In genomic region chr9:131645078-131645776, GRCh38 we compare ENCODE assay signal across 9 cellular contexts.
DNase-seq lines count a peak whose midpoint lies in the region; ATAC-seq and TF ChIP-seq lines count a peak whose summit lies in the region.
"Had no signal": no experiment of that assay in that cellular context is flagged by ENCODE, and none has a peak within 500 bp of the region (broad histone marks: within the 10 kb centered on the region; RNA-seq: fewer than 3 reads in every experiment).

No MANE protein-coding gene starts in this region.

- H3K36me3 ChIP-seq in CD4-positive, CD25-positive, alpha-beta regulatory T cell (ENCODE audit: control insufficient read depth, insufficient read depth, low read length) = peaks cover 67% of the 10 kb centered on the region
- H3K36me3 ChIP-seq in lower lobe of right lung (peaks cover 56% of the 10 kb centered on the region), left lung (peaks cover 0 to 50% of the 10 kb centered on the region in 2 donors)

- peaks cover 13 to 33% (median 30%) of the 10 kb centered on the region in 4 donors for H3K4me1 Mint-ChIP-seq in CD4-positive, CD25-positive, alpha-beta regulatory T cell

- intact Hi-C loops in lower lobe of right lung (cut with DNase I) (no loop called here), left lung (cut with DNase I) (no loop called here)

- H3K27me3 Mint-ChIP-seq in CD4-positive, CD25-positive, alpha-beta regulatory T cell = no peaks in the 10 kb centered on the region

- POLR2A ChIA-PET in RWPE1 (lab: Yijun Ruan, JAX; ENCODE audit: low non-redundant PET) = no interaction called here

- no peaks in the 10 kb centered on the region for H3K27me3 ChIP-seq in CD4-positive, CD25-positive, alpha-beta regulatory T cell (ENCODE audit: control insufficient read depth, insufficient read depth, low read length)
- H3K27me3 ChIP-seq in lower lobe of right lung (ENCODE audit: low read depth) (no peaks in the 10 kb centered on the region), left lung (no peaks in the 10 kb centered on the region)

- ATAC-seq in CD4-positive, CD25-positive, alpha-beta regulatory T cell (ENCODE audit: low read depth in 2 of 2) = no peak
- ATAC-seq in GM19452 (IDR thresholded peaks at IDR 0.05; ENCODE audit: unreplicated experiment) = peak; percentile 43
- no peak for ATAC-seq in lower lobe of right lung
- no peak for ATAC-seq in left lung

- H3K27ac ChIP-seq in CD4-positive, CD25-positive, alpha-beta regulatory T cell (ENCODE audit: insufficient read depth, low read length, poor library complexity, severe bottlenecking) = no peak overlapping the region
- H3K27ac ChIP-seq in RWPE1 (peak overlapping the region; percentile 10; the same call in 1 of the 2 replicates), lower lobe of right lung (peak overlapping the region; percentile 29), left lung (peak overlapping the region in 1 of 2 donors; percentile 35)

- peak overlapping the region in 2 of 3 donors; percentile 79 to 83 for H3K27ac Mint-ChIP-seq in CD4-positive, CD25-positive, alpha-beta regulatory T cell

- H3K4me3 Mint-ChIP-seq in CD4-positive, CD25-positive, alpha-beta regulatory T cell = no peak overlapping the region

- H3K9me3 Mint-ChIP-seq in CD4-positive, CD25-positive, alpha-beta regulatory T cell = no peaks in the 10 kb centered on the region

- CTCF ChIA-PET in RWPE1 (lab: Yijun Ruan, JAX) = no interaction called here

- H3K9me3 ChIP-seq in CD4-positive, CD25-positive, alpha-beta regulatory T cell (ENCODE audit: control insufficient read depth in 2 of 2, low read length in 2 of 2) = no peaks in the 10 kb centered on the region
- H3K9me3 ChIP-seq in lower lobe of right lung (no peaks in the 10 kb centered on the region), left lung (no peaks in the 10 kb centered on the region)

- DNase-seq in CD4-positive, CD25-positive, alpha-beta regulatory T cell = no peak
- DNase-seq in RWPE1 (ENCODE audit: low spot score) (no peak), lower lobe of right lung (no peak), HUDEP-2 (lab: John Stamatoyannopoulos, UW; ENCODE audit: unreplicated experiment in 76 of 76) (no peak), RPMI8226 (no peak), left lung (no peak), AG08396 (ENCODE audit: low spot score) (no peak)
- DNase-seq: NCI-H2081 had no signal

- peaks cover 20% of the 10 kb centered on the region for H3K36me3 Mint-ChIP-seq in CD4-positive, CD25-positive, alpha-beta regulatory T cell

- peaks cover 27% of the 10 kb centered on the region for H3K4me1 ChIP-seq in CD4-positive, CD25-positive, alpha-beta regulatory T cell (ENCODE audit: control insufficient read depth, insufficient read depth, low read length, poor library complexity, severe bottlenecking)
- H3K4me1 ChIP-seq in lower lobe of right lung (peaks cover 21% of the 10 kb centered on the region), left lung (peaks cover 2 to 40% of the 10 kb centered on the region in 2 donors)

- TF ChIP-seq CTCF in RWPE1 (conservative IDR thresholded peaks at IDR 0.05; ENCODE audit: low read depth) (no peak), lower lobe of right lung (IDR thresholded peaks at IDR 0.05) (no peak), left lung (IDR thresholded peaks at IDR 0.05) (no peak)

- H3K4me3 ChIP-seq in CD4-positive, CD25-positive, alpha-beta regulatory T cell (ENCODE audit: low read depth, low read length) = no peak overlapping the region
- H3K4me3 ChIP-seq in lower lobe of right lung (no peak overlapping the region), left lung (no peak overlapping the region)
